Comparison of ENCODE assay signal across 12 cellular contexts in the genomic region with DNA sequence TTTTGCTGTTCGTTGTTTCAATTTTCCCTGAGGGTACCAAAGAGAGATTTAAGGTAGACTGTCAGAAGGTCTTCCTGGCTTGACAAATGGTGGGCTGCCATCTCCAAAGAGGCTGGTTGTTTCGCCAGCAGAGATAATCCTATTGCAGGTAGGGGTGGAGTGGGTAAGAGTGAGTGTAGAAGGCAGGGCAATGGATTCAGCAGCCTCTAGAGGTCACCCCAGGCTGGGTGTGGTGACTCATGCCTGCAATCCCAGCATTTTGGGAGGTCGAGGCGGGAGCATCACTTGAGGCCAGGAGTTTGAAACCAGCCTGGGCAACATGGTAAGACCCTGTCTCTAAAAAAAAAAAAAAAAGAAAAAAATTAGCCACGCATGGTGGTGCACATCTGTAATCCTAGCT. TPM values are rescaled to one million over a fixed set of nuclear protein-coding genes. Genes with fewer than 3 reads are reported as not detected.
DNase-seq lines count a peak whose midpoint lies in the region; ATAC-seq, FAIRE-seq and TF ChIP-seq lines count a peak whose summit lies in the region.
"Had no signal": no experiment of that assay in that cellular context is flagged by ENCODE, and none has a peak within 500 bp of the region (broad histone marks: within the 10 kb centered on the region; RNA-seq: fewer than 3 reads in every experiment).

No MANE protein-coding gene starts in this region.

- H3K23me2 ChIP-seq in H9 (ENCODE audit: insufficient read length, low read depth, low read length, poor library complexity, severe bottlenecking): peaks cover 14% of the 10 kb centered on the region

- FAIRE-seq in GM19239 (lab: Jason Lieb, UNC): no peak

- TF ChIP-seq POLR2A in gastroesophageal sphincter (IDR thresholded peaks at IDR 0.05) (no peak), ovary (IDR thresholded peaks at IDR 0.05) (no peak)

- DNase-seq in CD14-positive monocyte (ENCODE audit: low spot score) (no peak), H9 (peak; percentile 81), RWPE2 (ENCODE audit: low spot score) (no peak), islet precursor cell (peak; percentile 72), GM19239 (ENCODE audit: insufficient read length, low spot score) (no peak), ovary (no peak)
- DNase-seq: effector CD8-positive, alpha-beta T cell; stimulated activated naive CD8-positive, alpha-beta T cell treated with anti-CD3 and anti-CD28 coated beads, Interleukin-15, Interleukin-2, amounts not matched to agents 100 U/mL and 50 U/mL, for 24 hours had no signal

- no peak overlapping the region for H2BK15ac ChIP-seq in H9 (ENCODE audit: low read depth, low read length)

- no peak overlapping the region for H3T11ph ChIP-seq in H9 (ENCODE audit: low read length)

- peaks cover 0 to 23% (median 10%) of the 10 kb centered on the region in 7 donors for H3K9me3 Mint-ChIP-seq in CD14-positive monocyte
- no peaks in the 10 kb centered on the region; a peak in 2 of 5 replicates for H3K9me3 Mint-ChIP-seq in H9
- H3K9me3 Mint-ChIP-seq: activated T-helper 17 cell treated with anti-CD3 and anti-CD28 coated beads, Interleukin-2, amount 50 U/mL, for 72 hours; T-helper 2 cell treated with Interferon-gamma antibody and Interleukin-4, amounts not matched to agents 5 μg/mL and 100 μg/mL, for 36 hours had no signal

- H4K5ac ChIP-seq in H9 (ENCODE audit: insufficient read length, low read depth, low read length): no peak overlapping the region

- no peak overlapping the region for H2BK5ac ChIP-seq in H9 (ENCODE audit: insufficient read length, low read length)

- H3K4me1 ChIP-seq in H9 (ENCODE audit: insufficient read depth, low read length): no peaks in the 10 kb centered on the region; the same call in 1 of the 2 replicates
- H3K4me1 ChIP-seq in RWPE2 (ENCODE audit: insufficient read depth, poor library complexity, severe bottlenecking): peaks cover 6% of the 10 kb centered on the region
- peaks cover 6 to 56% (median 43%) of the 10 kb centered on the region in 3 donors for H3K4me1 ChIP-seq in gastroesophageal sphincter
- H3K4me1 ChIP-seq in ovary (ENCODE audit: insufficient read depth): peaks cover 12% of the 10 kb centered on the region

- no peak overlapping the region for H4K8ac ChIP-seq in H9 (replicated peaks; ENCODE audit: insufficient read length, low read depth, low read length)

- TF ChIP-seq CTCF in CD14-positive monocyte (IDR thresholded peaks at IDR 0.05) (peak; percentile 15), H9 (conservative IDR thresholded peaks at IDR 0.05) (peak; percentile 65), RWPE2 (IDR thresholded peaks at IDR 0.05; ENCODE audit: poor library complexity, severe bottlenecking) (peak; percentile 64), gastroesophageal sphincter (IDR thresholded peaks at IDR 0.05) (peak in 1 of 4 experiments; percentile 35), ovary (IDR thresholded peaks at IDR 0.05) (no peak)

- H3K79me2 ChIP-seq in H9 (ENCODE audit: insufficient read depth, low read length): no peaks in the 10 kb centered on the region

- H3K4me2 ChIP-seq in H9 (ENCODE audit: insufficient read depth, insufficient read length, low read length): no peak overlapping the region

- peaks cover 6 to 19% of the 10 kb centered on the region in 2 donors for H3K36me3 Mint-ChIP-seq in CD14-positive monocyte
- H3K36me3 Mint-ChIP-seq in H9 (ENCODE audit: insufficient read depth in 1 of 3, low read depth in 3 of 3): peaks cover 0 to 2% (median 0%) of the 10 kb centered on the region in 3 experiments; a peak in 1 of 7 replicates

- no peaks in the 10 kb centered on the region for H3K9me3 ChIP-seq in H9 (ENCODE audit: control insufficient read depth, low read depth, low read length)
- H3K9me3 ChIP-seq in RWPE2 (ENCODE audit: severe bottlenecking): no peaks in the 10 kb centered on the region
- H3K9me3 ChIP-seq in gastroesophageal sphincter: no peaks in the 10 kb centered on the region
- H3K9me3 ChIP-seq in ovary: no peaks in the 10 kb centered on the region

- H3K9ac ChIP-seq in H9 (ENCODE audit: extremely low read depth, insufficient read length, low read length): no peak overlapping the region

- H2BK12ac ChIP-seq in H9 (ENCODE audit: insufficient read length, low read depth, low read length): no peak overlapping the region

- H2BK120ac ChIP-seq in H9 (ENCODE audit: low read depth, low read length, poor library complexity, severe bottlenecking): no peak overlapping the region

- H3K18ac ChIP-seq in H9 (ENCODE audit: insufficient read length, low read depth, low read length): no peak overlapping the region

- no peak overlapping the region for H2AK5ac ChIP-seq in H9 (ENCODE audit: insufficient read length, low read length)

- no CpG with 5 or more reads among the region's 5 CpGs for WGBS in H9 (ENCODE audit: extremely low coverage, insufficient read length, low lambda C conversion rate)
- WGBS in gastroesophageal sphincter (ENCODE audit: low coverage in 1 of 2), 2 donors: 90 to 100% methylated on average over 1 to 2 of the region's 5 CpGs
- WGBS in ovary, 3 donors: 67 to 81% (median 76%) methylated on average over 5 of the region's 5 CpGs

- H3K27ac Mint-ChIP-seq in CD14-positive monocyte (no peak overlapping the region), H9 (no peak overlapping the region)
- H3K27ac Mint-ChIP-seq: activated T-helper 17 cell treated with anti-CD3 and anti-CD28 coated beads, Interleukin-2, amount 50 U/mL, for 72 hours; T-helper 2 cell treated with Interferon-gamma antibody and Interleukin-4, amounts not matched to agents 5 μg/mL and 100 μg/mL, for 36 hours had no signal

- H2AFZ ChIP-seq in H9 (ENCODE audit: low read length): no peak overlapping the region

- H3K4me1 Mint-ChIP-seq in CD14-positive monocyte: peaks cover 29% of the 10 kb centered on the region
- H3K4me1 Mint-ChIP-seq in H9: peaks cover 33 to 51% of the 10 kb centered on the region in 2 experiments

- no peak for TF ChIP-seq EP300 in gastroesophageal sphincter (IDR thresholded peaks at IDR 0.05)
- no peak for TF ChIP-seq EP300 in ovary (IDR thresholded peaks at IDR 0.05)

- no peak overlapping the region for H2BK20ac ChIP-seq in H9 (ENCODE audit: low read depth, low read length, poor library complexity, severe bottlenecking)

- peaks cover 39 to 49% (median 43%) of the 10 kb centered on the region in 3 donors for H3K27me3 Mint-ChIP-seq in CD14-positive monocyte (ENCODE audit: low read depth in 3 of 3)
- peaks cover 47% of the 10 kb centered on the region for H3K27me3 Mint-ChIP-seq in H9 (ENCODE audit: low read depth)

- H4K91ac ChIP-seq in H9 (ENCODE audit: insufficient read length, low read depth, low read length): no peak overlapping the region

- H3K4me3 ChIP-seq in RWPE2 (ENCODE audit: severe bottlenecking) (no peak overlapping the region), gastroesophageal sphincter (no peak overlapping the region), ovary (no peak overlapping the region)

- H3K14ac ChIP-seq in H9 (ENCODE audit: insufficient read depth, low read length): no peak overlapping the region

- H3K36me3 ChIP-seq in RWPE2 (ENCODE audit: low read depth) (no peaks in the 10 kb centered on the region), gastroesophageal sphincter (no peaks in the 10 kb centered on the region), ovary (no peaks in the 10 kb centered on the region)

- no peak overlapping the region for H3K23ac ChIP-seq in H9 (ENCODE audit: insufficient read length, low read depth, low read length)

- H3K27ac ChIP-seq in H9 (ENCODE audit: insufficient read length, low read depth, low read length) (no peak overlapping the region), RWPE2 (ENCODE audit: poor library complexity, severe bottlenecking) (no peak overlapping the region), gastroesophageal sphincter (no peak overlapping the region), ovary (no peak overlapping the region)

- intact Hi-C loops in CD14-positive monocyte (cut with micrococcal nuclease): no loop called here
- intact Hi-C loops in ovary (cut with DNase I): no loop called here

- H3K79me1 ChIP-seq in H9 (ENCODE audit: insufficient read depth, low read depth, low read length, poor library complexity, severe bottlenecking): no peaks in the 10 kb centered on the region

- peaks cover 2% of the 10 kb centered on the region for H4K20me1 ChIP-seq in H9 (ENCODE audit: control insufficient read depth, insufficient read depth, insufficient read length)

- ATAC-seq in RWPE2 (ENCODE audit: low read depth) (peak; percentile 13; the same call in 1 of the 3 replicates), gastroesophageal sphincter (no peak), GM21526 (IDR thresholded peaks at IDR 0.05; ENCODE audit: low FRiP score, unreplicated experiment) (no peak)
- ATAC-seq: activated T-helper 17 cell treated with anti-CD3 and anti-CD28 coated beads, Interleukin-2, amount 50 U/mL, for 72 hours; stimulated activated naive CD8-positive, alpha-beta T cell treated with anti-CD3 and anti-CD28 coated beads, Interleukin-15, Interleukin-2, amounts not matched to agents 100 U/mL and 50 U/mL, for 24 hours had no signal

- H3K4me3 Mint-ChIP-seq in CD14-positive monocyte: no peak overlapping the region
- H3K4me3 Mint-ChIP-seq in H9: peak overlapping the region in 1 of 2 experiments; percentile 18; a peak in 1 of 5 replicates
- H3K4me3 Mint-ChIP-seq: activated T-helper 17 cell treated with anti-CD3 and anti-CD28 coated beads, Interleukin-2, amount 50 U/mL, for 72 hours; T-helper 2 cell treated with Interferon-gamma antibody and Interleukin-4, amounts not matched to agents 5 μg/mL and 100 μg/mL, for 36 hours had no signal

- H3K27me3 ChIP-seq in H9 (ENCODE audit: insufficient read depth, low read length) (peaks cover 24% of the 10 kb centered on the region; the same call in 1 of the 2 replicates), RWPE2 (ENCODE audit: insufficient read depth, poor library complexity, severe bottlenecking) (no peaks in the 10 kb centered on the region), gastroesophageal sphincter (no peaks in the 10 kb centered on the region), ovary (no peaks in the 10 kb centered on the region)

- no peak overlapping the region for H3K4ac ChIP-seq in H9 (ENCODE audit: low read depth, low read length)

- H3K56ac ChIP-seq in H9 (ENCODE audit: insufficient read length, low read depth, low read length): no peak overlapping the region

RNA-seq across cellular contexts. Expression of a gene that starts 34.6 kb away (rescaled TPM):
- 1 to 10 TPM; 6.6 to 8.7 TPM for polyA plus RNA-seq in CD14-positive monocyte
- total RNA-seq in H9 (2021): 48.3 and 53.2 TPM in 2 replicates
- 10 to 100 TPM; 50.3 to 68.2 (median 58.0) TPM for total RNA-seq in gastroesophageal sphincter
- 10 to 100 TPM; 30.9 to 62.3 (median 48.0) TPM for total RNA-seq in ovary
- polyA plus RNA-seq in ovary: 10 to 100 TPM; 19.8 to 27.0 TPM

RNA-seq across cellular contexts. Expression of a gene that starts 44.3 kb away (rescaled TPM):
- 10 to 100 TPM; 45.1 to 50.2 TPM for polyA plus RNA-seq in CD14-positive monocyte
- 150 and 151 TPM in 2 replicates for total RNA-seq in H9 (2021)
- 100 to 1,000 TPM in 1 of 4 donors, 10 to 100 TPM in 3; 63.5 to 129 (median 69.1) TPM for total RNA-seq in gastroesophageal sphincter
- total RNA-seq in ovary: 10 to 100 TPM; 25.5 to 91.4 (median 79.3) TPM
- polyA plus RNA-seq in ovary: 10 to 100 TPM; 23.0 to 66.5 TPM

RNA-seq across cellular contexts. Expression of a gene that starts 48.7 kb away (rescaled TPM):
- polyA plus RNA-seq in CD14-positive monocyte: not detected
- 6.0 and 6.4 TPM in 2 replicates for total RNA-seq in H9 (2021)
- 1 to 10 TPM; 4.1 to 7.1 (median 5.0) TPM for total RNA-seq in gastroesophageal sphincter
- 1 to 10 TPM in 3 of 7 donors, under 1 TPM in 2, not detected in 2; 0.20 to 6.0 (median 1.1) TPM for total RNA-seq in ovary
- under 1 TPM in 1 of 2 donors, not detected in 1; 0.64 TPM for polyA plus RNA-seq in ovary

Comparison
In these comparisons a context has a peak if more than half of its experiments do, and no peak if none do; other contexts are left out.
1. DNase-seq: peak in H9 (single experiment) and islet precursor cell (single experiment); none in CD14-positive monocyte (single experiment), RWPE2 (single experiment), GM19239 (single experiment) and ovary (0 of 5).
2. CTCF ChIP-seq: peak in CD14-positive monocyte (single experiment), H9 (single experiment) and RWPE2 (single experiment); none in ovary (0 of 3).